ENCODE assay signal across 31 cellular contexts in the genomic region with DNA sequence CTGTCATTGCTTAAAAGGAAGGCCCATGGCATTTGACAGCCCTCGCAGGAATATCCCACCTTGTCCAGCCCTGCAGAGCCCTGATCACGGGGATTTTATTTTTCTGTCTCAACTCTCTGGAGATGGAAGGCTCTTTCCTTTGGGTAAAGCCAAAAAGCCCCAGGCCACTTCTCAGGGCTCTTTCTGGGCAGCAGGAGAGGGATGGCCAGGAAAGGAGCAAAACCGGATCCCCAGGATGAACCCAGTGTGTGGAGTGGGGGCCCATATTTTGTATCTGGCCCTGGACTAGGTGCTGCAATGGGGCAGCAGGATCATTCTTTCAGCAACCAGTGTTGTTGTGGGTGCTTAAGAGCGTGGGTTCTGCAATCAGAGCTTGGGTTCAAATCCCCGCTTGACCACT. TPM values are rescaled to one million over a fixed set of nuclear protein-coding genes. Genes with fewer than 3 reads are reported as not detected.
"Had no signal": no experiment of that assay in that cellular context is flagged by ENCODE, and none has a peak within 500 bp of the region (broad histone marks: within the 10 kb centered on the region; RNA-seq: fewer than 3 reads in every experiment).

No MANE protein-coding gene starts in this region.

- H3K27me3 ChIP-seq: heart right ventricle, left lung, pancreas, sigmoid colon, suprapubic skin, upper lobe of right lung had no signal

- H3K36me3 ChIP-seq: heart right ventricle, left lung, lower lobe of right lung, prostate gland, sigmoid colon, suprapubic skin, thoracic aorta, tibial artery, upper lobe of right lung had no signal

- ATAC-seq: heart right ventricle, left colon, left lung, lower lobe of right lung, natural killer cell, pancreas, right cardiac atrium, upper lobe of right lung had no signal

- H3K4me1 Mint-ChIP-seq: immature natural killer cell, naive B cell, natural killer cell had no signal

- H3K9me3 ChIP-seq: heart right ventricle, left lung, lower lobe of right lung, pancreas, prostate gland, sigmoid colon, suprapubic skin, thoracic aorta, tibial artery, upper lobe of right lung had no signal

- DNase-seq: heart right ventricle; hypothalamus; immature natural killer cell; kidney; left colon; left lung; lower lobe of right lung; mammary epithelial cell; mesendoderm; naive B cell; natural killer cell; nucleus accumbens; retina; right cardiac atrium; sigmoid colon; small intestine; stimulated activated CD4-positive, alpha-beta T cell treated with anti-CD3 and anti-CD28 coated beads, Interleukin-1b, Interleukin-23, amount 100 ng/mL, for 48 hours; stimulated activated CD4-positive, alpha-beta T cell treated with anti-CD3 and anti-CD28 coated beads, Interleukin-4, amount 100 ng/mL, for 1 hour; stimulated activated naive CD4-positive, alpha-beta T cell; tibial artery; trophoblast cell; upper lobe of right lung had no signal

- H3K4me3 Mint-ChIP-seq: immature natural killer cell; mesothelial cell of epicardium; naive B cell; natural killer cell; neural crest cell; stimulated activated naive CD8-positive, alpha-beta T cell treated with anti-CD3 and anti-CD28 coated beads, Interleukin-15, Interleukin-2, amounts not matched to agents 100 ng/mL and 50 ng/mL, for 24 hours had no signal

- H3K27ac ChIP-seq: heart right ventricle, left lung, lower lobe of right lung, pancreas, prostate gland, sigmoid colon, suprapubic skin, thoracic aorta, tibial artery, upper lobe of right lung had no signal

- H3K27ac Mint-ChIP-seq: immature natural killer cell; naive B cell; natural killer cell; stimulated activated naive CD8-positive, alpha-beta T cell treated with anti-CD3 and anti-CD28 coated beads, Interleukin-15, Interleukin-2, amounts not matched to agents 100 ng/mL and 50 ng/mL, for 24 hours had no signal

- FAIRE-seq: islet of Langerhans, kidney, pancreas, small intestine, urothelium cell line had no signal

- H3K9me3 Mint-ChIP-seq: immature natural killer cell; mesothelial cell of epicardium; natural killer cell; neural crest cell; stimulated activated naive CD8-positive, alpha-beta T cell treated with anti-CD3 and anti-CD28 coated beads, Interleukin-15, Interleukin-2, amounts not matched to agents 100 ng/mL and 50 ng/mL, for 24 hours had no signal

- H3K36me3 Mint-ChIP-seq: immature natural killer cell, mesothelial cell of epicardium, naive B cell, natural killer cell had no signal

- H3K4me3 ChIP-seq: heart right ventricle, left lung, lower lobe of right lung, pancreas, prostate gland, sigmoid colon, suprapubic skin, thoracic aorta, tibial artery, upper lobe of right lung had no signal

RNA-seq across cellular contexts. Expression of gene CREB3L1, which starts 11.0 kb away (rescaled TPM):
- total RNA-seq: natural killer cell had no signal
- polyA plus RNA-seq: immature natural killer cell, mammary epithelial cell had no signal
